In genomic region chr11:26510201-26510600, GRCh38 we compare ENCODE assay signal across 33 cellular contexts.
DNase-seq lines count a peak whose midpoint lies in the region; TF ChIP-seq lines count a peak whose summit lies in the region.
"Had no signal": no experiment of that assay in that cellular context is flagged by ENCODE, and none has a peak within 500 bp of the region (broad histone marks: within the 10 kb centered on the region; RNA-seq: fewer than 3 reads in every experiment).

No MANE protein-coding gene starts in this region.

- intact Hi-C loops in colonic mucosa (cut with DNase I) = no loop called here

- no peak for TF ChIP-seq CTCF in LNCaP clone FGC (IDR thresholded peaks at IDR 0.05; ENCODE audit: control insufficient read depth, extremely low read depth, insufficient read depth)
- no peak for TF ChIP-seq CTCF in colonic mucosa (IDR thresholded peaks at IDR 0.05)
- no peak for TF ChIP-seq CTCF in GM20000 (IDR thresholded peaks at IDR 0.05; ENCODE audit: extremely low read depth, missing control alignments)

- H3K4me1 ChIP-seq in colonic mucosa = no peaks in the 10 kb centered on the region
- H3K4me1 ChIP-seq: A549, BE2C, BLaER1, Caco-2 had no signal

- DNase-seq in COLO829 (ENCODE audit: low spot score) (peak; percentile 64), LNCaP clone FGC (ENCODE audit: low read depth) (peak; percentile 10), SK-MEL-5 (ENCODE audit: low read depth, low spot score) (peak; percentile 49), foreskin melanocyte (peak; percentile 75), NCI-H1694 treated with DMSO at 0.1 percent for 48 hours (lab: John Stamatoyannopoulos, UW) (no peak), colonic mucosa (no peak), GM20000 (ENCODE audit: low spot score) (no peak)
- DNase-seq in NK-92 treated with Interleukin-12 subunit alpha and Interleukin-12 subunit beta, amount 100 ng/mL, for 24 hours (lab: John Stamatoyannopoulos, UW) = no peak
- DNase-seq: 8988T; ACHN; AML-193; BE2C; C1 segment of cervical spinal cord; Caco-2; Calu3; CD4-positive, alpha-beta memory T cell; CD4-positive, alpha-beta T cell; CD4-positive, CD25-positive, alpha-beta regulatory T cell; CD8-positive, alpha-beta memory T cell; CD8-positive, alpha-beta T cell; COR-L47; DMS 273 treated with DMSO at 0.1 percent for 48 hours; DMS153; DMS53; DMS79; DMS79 treated with DMSO at 0.1 percent for 48 hours; DND-41; EL had no signal

- no peaks in the 10 kb centered on the region for H3K27me3 ChIP-seq in colonic mucosa
- H3K27me3 ChIP-seq: BE2C; BLaER1; BLaER1 treated with 17β-estradiol and CSF1 and Interleukin-3, amounts not matched to agents 10 nM and 100 nM had no signal

- in situ Hi-C loops in SK-MEL-5 (cut with HindIII; ENCODE audit: low pct_unique_long_range_greater_than_20kb, low sequenced_read_pairs) = no loop called here

- no peaks in the 10 kb centered on the region for H3K36me3 ChIP-seq in colonic mucosa
- H3K36me3 ChIP-seq: BE2C; BLaER1; BLaER1 treated with 17β-estradiol and CSF1 and Interleukin-3, amounts not matched to agents 10 nM and 100 nM had no signal

- H3K4me3 ChIP-seq in LNCaP clone FGC (ENCODE audit: low read depth, low read length) = no peak overlapping the region
- H3K4me3 ChIP-seq in colonic mucosa = no peak overlapping the region
- H3K4me3 ChIP-seq: A549; BLaER1; BLaER1 treated with 17β-estradiol and CSF1 and Interleukin-3, amounts not matched to agents 10 nM and 100 nM had no signal

- no peak overlapping the region for H3K9ac ChIP-seq in colonic mucosa (ENCODE audit: low read depth in 2 of 2, low read length in 2 of 2)
- H3K9ac ChIP-seq: BLaER1; BLaER1 treated with 17β-estradiol and CSF1 and Interleukin-3, amounts not matched to agents 10 nM and 100 nM had no signal

- no peaks in the 10 kb centered on the region for H3K9me3 ChIP-seq in colonic mucosa
- H3K9me3 ChIP-seq: A549; BE2C; BLaER1; BLaER1 treated with 17β-estradiol and CSF1 and Interleukin-3, amounts not matched to agents 10 nM and 100 nM; Caco-2 had no signal

- H3K27ac ChIP-seq in colonic mucosa = no peak overlapping the region
- H3K27ac ChIP-seq: 22Rv1, A549, BLaER1, C4-2B had no signal

Comparison
In these comparisons a context has a peak if more than half of its experiments do, and no peak if none do; other contexts are left out.
1. DNase-seq: peak in COLO829 (single experiment), LNCaP clone FGC (single experiment), SK-MEL-5 (single experiment) and foreskin melanocyte (single experiment); none in NCI-H1694 treated with DMSO at 0.1 percent for 48 hours (single experiment), colonic mucosa (single experiment), GM20000 (single experiment) and NK-92 treated with Interleukin-12 subunit alpha and Interleukin-12 subunit beta, amount 100 ng/mL, for 24 hours (single experiment).